ENCODE assay signal across 27 cellular contexts in the genomic region with DNA sequence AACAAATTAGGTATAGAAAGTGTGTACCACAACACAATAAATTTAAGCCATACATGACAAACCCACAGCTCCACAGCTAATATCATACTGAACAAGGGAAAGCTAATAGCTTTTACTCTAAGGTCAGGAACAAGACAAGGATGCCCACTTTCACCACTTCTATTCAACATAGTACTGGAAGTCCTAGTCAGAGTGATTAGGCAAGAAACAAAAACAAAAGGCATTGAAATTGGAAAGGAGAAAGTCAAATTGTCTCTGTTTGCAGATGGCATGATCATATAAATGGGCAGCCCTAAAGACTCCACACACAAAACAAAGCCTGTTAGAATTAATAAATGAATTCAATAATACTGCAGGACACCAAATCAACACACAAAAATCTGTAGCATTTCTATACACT.
"Had no signal": no experiment of that assay in that cellular context is flagged by ENCODE, and none has a peak within 500 bp of the region (broad histone marks: within the 10 kb centered on the region; RNA-seq: fewer than 3 reads in every experiment).

No MANE protein-coding gene starts in this region.

- H3K4me3 ChIP-seq: adrenal gland, SJSA1 had no signal

- H3K27me3 ChIP-seq: adrenal gland had no signal

- DNase-seq: activated CD4-positive, alpha-beta memory T cell treated with anti-CD3 and anti-CD28 coated beads for 36 hours; activated CD4-positive, alpha-beta T cell treated with anti-CD3 and anti-CD28 coated beads for 36 hours; activated CD4-positive, alpha-beta T cell treated with anti-CD3 and anti-CD28 coated beads, Interleukin-2, amount 50 U/mL, for 1 hour; activated CD8-positive, alpha-beta memory T cell treated with anti-CD3 and anti-CD28 coated beads, Interleukin-2, amount 50 U/mL, for 4 hours; activated gamma-delta T cell treated with Interleukin-2 at 50 U/mL for 16 hours; activated naive CD4-positive, alpha-beta T cell treated with anti-CD3 and anti-CD28 coated beads for 36 hours; activated T-cell treated with anti-CD3 and anti-CD28 coated beads for 4 hours; activated T-cell treated with anti-CD3 and anti-CD28 coated beads, Interleukin-2, amount 50 U/mL, for 4 hours; adrenal gland; central memory CD4-positive, alpha-beta T cell; NCI-H1092 treated with DMSO at 0.1 percent for 48 hours; NCI-H1417; NCI-H146; NCI-H187; NCI-H2081; NCI-H2171 treated with DMSO at 0.1 percent for 48 hours; NCI-H226; NCI-H446 treated with DMSO at 0.1 percent for 48 hours; NCI-H524; NCI-H69; SHP77 treated with DMSO at 0.1 percent for 48 hours; SK-N-SH had no signal

- H3K36me3 ChIP-seq: adrenal gland, SJSA1 had no signal

- H3K9me3 ChIP-seq: adrenal gland, SJSA1, SK-N-SH had no signal

- ATAC-seq: activated CD4-positive, alpha-beta T cell treated with anti-CD3 and anti-CD28 coated beads for 36 hours; activated CD4-positive, CD25-positive, alpha-beta regulatory T cell treated with anti-CD3 and anti-CD28 coated beads, Interleukin-2, amount 50 U/mL, for 24 hours; activated naive CD4-positive, alpha-beta T cell treated with anti-CD3 and anti-CD28 coated beads, Interleukin-2, amount 50 U/mL, for 72 hours; activated T-cell treated with anti-CD3 and anti-CD28 coated beads, Interleukin-2, amount 50 U/mL, for 4 hours; Panc1; WTC11 had no signal

- H3K4me1 ChIP-seq: adrenal gland, SJSA1 had no signal

- H3K27ac ChIP-seq: adrenal gland, SJSA1 had no signal
